ENCODE assay signal across 8 cellular contexts in the genomic region with DNA sequence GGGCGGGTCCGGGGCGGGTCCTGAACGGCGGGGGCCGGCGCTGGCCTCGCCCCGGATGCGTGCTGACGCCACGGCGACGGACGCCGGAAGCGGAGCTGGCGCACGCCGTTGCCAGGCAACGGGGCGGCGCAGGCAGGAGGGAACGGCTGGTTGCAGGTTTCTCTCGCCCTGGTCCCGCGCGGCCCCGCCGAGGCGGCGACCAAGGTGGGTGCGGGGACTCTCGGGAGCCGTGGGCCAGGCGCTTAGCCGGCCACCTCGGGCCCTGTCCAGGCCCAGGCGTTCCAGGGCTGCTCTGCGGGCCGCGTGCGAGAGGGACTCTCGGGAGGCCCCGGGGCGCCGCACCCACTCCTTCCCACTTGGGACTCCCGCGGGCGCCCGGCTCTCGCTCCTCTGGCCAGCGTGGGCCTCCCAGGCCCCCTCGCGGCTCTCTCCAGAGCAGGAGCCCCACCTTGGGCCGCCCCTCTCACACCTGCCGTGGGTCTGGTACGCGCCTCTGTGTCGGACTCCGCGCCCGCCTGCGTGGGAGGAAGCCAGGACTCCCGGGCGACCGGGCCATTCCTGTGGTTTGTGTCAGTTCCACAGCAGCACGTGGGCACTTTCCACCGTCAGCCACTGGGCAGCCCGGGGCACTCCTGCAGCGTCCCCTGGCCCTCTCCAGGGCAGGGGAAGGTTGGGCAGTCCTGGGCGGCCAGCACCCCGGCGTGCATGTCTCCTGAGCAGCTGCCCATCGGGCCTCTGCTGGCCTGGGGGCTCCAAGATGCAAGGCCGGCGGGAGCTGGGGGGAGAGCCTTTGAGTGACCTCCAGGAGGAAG. TPM values are rescaled to one million over a fixed set of nuclear protein-coding genes. Genes with fewer than 3 reads are reported as not detected.
A peak's percentile ranks its signal among the peaks of the same experiment; 100 is the strongest.
DNase-seq lines count a peak whose midpoint lies in the region; ATAC-seq and TF ChIP-seq lines count a peak whose summit lies in the region.

A gene (plus strand): TSS at position 114 of the 812 bp plus-strand sequence. CDS start 644 bp downstream, at position 758.

- H3K27ac ChIP-seq in right cardiac atrium (ENCODE audit: low read length): no peak within 1 kb of the TSS
- no peak within 1 kb of the TSS for H3K27ac ChIP-seq in urinary bladder (ENCODE audit: low read depth)

- TF ChIP-seq CTCF in GM10266 (IDR thresholded peaks at IDR 0.05; ENCODE audit: control insufficient read depth, insufficient read depth, low read depth, missing control alignments): no peak
- no peak for TF ChIP-seq CTCF in HFF-Myc (IDR thresholded peaks at IDR 0.05; ENCODE audit: low read depth, low read length, missing control alignments)

- H3K4me3 ChIP-seq in HFF-Myc (replicated peaks; ENCODE audit: low read depth, low read length): peak within 1 kb of the TSS; percentile 84
- peak within 1 kb of the TSS; percentile 63 for H3K4me3 ChIP-seq in right cardiac atrium (ENCODE audit: low read length)
- H3K4me3 ChIP-seq in urinary bladder (ENCODE audit: low read depth, low read length): peak within 1 kb of the TSS; percentile 80

- peak; percentile 100 for DNase-seq in GM10266 (ENCODE audit: extremely low spot score)
- peak; percentile 59 for DNase-seq in HFF-Myc (ENCODE audit: extremely low read depth, low read depth)
- DNase-seq in NAMALWA (ENCODE audit: low spot score): peak; percentile 95
- DNase-seq in SW480 (ENCODE audit: low spot score): peak; percentile 86
- DNase-seq in amniotic stem cell (lab: John Stamatoyannopoulos, UW): peak; percentile 70
- peak; percentile 91 to 96 (median 96) for DNase-seq in right cardiac atrium
- peak; percentile 65 for DNase-seq in pulmonary artery endothelial cell (ENCODE audit: low read depth, low spot score)

- intact Hi-C loops in right cardiac atrium (cut with DNase I): loop anchor here in 1 of 4 donors (10.0 kb wide), 1 partner anchor 369 kb away; no protein-coding TSS in a partner anchor

- no peaks in the 10 kb centered on the region for H3K27me3 ChIP-seq in right cardiac atrium (ENCODE audit: control insufficient read depth, insufficient read depth)

- H3K36me3 ChIP-seq in urinary bladder (ENCODE audit: insufficient read depth): no peaks in the 10 kb centered on the region

- ATAC-seq in right cardiac atrium: peak; percentile 96

- 2% methylated on average over 77 of the region's 77 CpGs for WGBS in right cardiac atrium
- WGBS in urinary bladder: 2% methylated on average over 77 of the region's 77 CpGs

- H3K9me3 ChIP-seq in right cardiac atrium (ENCODE audit: control insufficient read depth, low read length): no peaks in the 10 kb centered on the region

- H3K4me1 ChIP-seq in right cardiac atrium (ENCODE audit: control insufficient read depth, insufficient read depth, low read length) (peaks cover 2% of the 10 kb centered on the region), urinary bladder (ENCODE audit: insufficient read depth) (peaks cover 2% of the 10 kb centered on the region)

RNA-seq across cellular contexts. Expression of the gene that starts here (rescaled TPM):
- 1 to 10 TPM; 1.8 to 4.2 (median 3.1) TPM for total RNA-seq in right cardiac atrium
- polyA plus RNA-seq in right cardiac atrium: 2.4 TPM
- total RNA-seq in pulmonary artery endothelial cell: 2.6 and 5.5 TPM in 2 replicates
- 4.7 TPM for total RNA-seq in urinary bladder
- polyA plus RNA-seq in urinary bladder: 10.1 TPM
